ENCODE assay signal across 8 cellular contexts in genomic region chr17:1454541-1454940, GRCh38.
DNase-seq lines count a peak whose midpoint lies in the region; ATAC-seq, FAIRE-seq and TF ChIP-seq lines count a peak whose summit lies in the region.

No MANE protein-coding gene starts in this region.

- no peak for FAIRE-seq in RCC 7860 (lab: Jason Lieb, UNC)

- H3K4me3 ChIP-seq in HUES48 (ENCODE audit: low read depth, low read length) (peak overlapping the region; percentile 99), cardiac fibroblast (replicated peaks in 1 of 2; ENCODE audit: low read depth in 2 of 2, low read length in 2 of 2) (peak overlapping the region; percentile 94 to 96), mucosa of rectum (ENCODE audit: low read length in 2 of 2) (peak overlapping the region; percentile 87 to 98)

- no peaks in the 10 kb centered on the region for H3K27me3 ChIP-seq in HUES48 (ENCODE audit: control insufficient read depth, insufficient read depth, low read length)
- no peaks in the 10 kb centered on the region for H3K27me3 ChIP-seq in mucosa of rectum (ENCODE audit: control insufficient read depth in 2 of 2, insufficient read depth in 2 of 2, low read length in 2 of 2)

- no peaks in the 10 kb centered on the region for H3K9me3 ChIP-seq in HUES48 (ENCODE audit: control insufficient read depth, insufficient read depth, low read length)
- no peaks in the 10 kb centered on the region for H3K9me3 ChIP-seq in mucosa of rectum (ENCODE audit: control insufficient read depth in 2 of 2, low read length in 2 of 2)

- H3K27ac ChIP-seq in 22Rv1, result peak overlapping the region; percentile 92
- peak overlapping the region; percentile 95 for H3K27ac ChIP-seq in HUES48 (ENCODE audit: low read depth, low read length)
- H3K27ac ChIP-seq in mucosa of rectum (ENCODE audit: low read depth in 2 of 2, low read length in 2 of 2), result peak overlapping the region; percentile 99

- DNase-seq in cardiac fibroblast (ENCODE audit: low read depth in 2 of 2) (peak in 1 of 2 donors; percentile 22), activated gamma-delta T cell (lab: John Stamatoyannopoulos, UW) (no peak), RCC 7860 (ENCODE audit: low spot score) (no peak)
- no peak for DNase-seq in stimulated activated CD4-positive, alpha-beta T cell treated with anti-CD3 and anti-CD28 coated beads, Interleukin-4, amount 100 ng/mL, for 24 hours

- TF ChIP-seq CTCF in 22Rv1 (IDR thresholded peaks at IDR 0.05), result no peak
- TF ChIP-seq CTCF in cardiac fibroblast (IDR thresholded peaks at IDR 0.05; ENCODE audit: low read depth, low read length), result no peak

- H3K4me1 ChIP-seq in HUES48 (ENCODE audit: control insufficient read depth, insufficient read depth, low read length) (peaks cover 6% of the 10 kb centered on the region; the same call in 1 of the 2 replicates), mucosa of rectum (ENCODE audit: control insufficient read depth in 2 of 2, insufficient read depth in 2 of 2, low read length in 2 of 2) (peaks cover 17 to 33% of the 10 kb centered on the region in 2 donors)

- no peak for ATAC-seq in GM18867 (IDR thresholded peaks at IDR 0.05; ENCODE audit: unreplicated experiment)

- H3K9ac ChIP-seq in HUES48 (ENCODE audit: low read depth, low read length) (0 out of 2 replicates have a peak overlapping the region, but pooled peaks have one; percentile 95), mucosa of rectum (ENCODE audit: low read depth in 1 of 2, low read length in 2 of 2) (peak overlapping the region; percentile 88 to 99)

- H3K36me3 ChIP-seq in HUES48 (ENCODE audit: control insufficient read depth, insufficient read depth, low read length) (peaks cover 17% of the 10 kb centered on the region), mucosa of rectum (ENCODE audit: control insufficient read depth in 2 of 2, insufficient read depth in 2 of 2, low read length in 2 of 2) (peaks cover 3 to 4% of the 10 kb centered on the region in 2 donors)
